In the genomic region with DNA sequence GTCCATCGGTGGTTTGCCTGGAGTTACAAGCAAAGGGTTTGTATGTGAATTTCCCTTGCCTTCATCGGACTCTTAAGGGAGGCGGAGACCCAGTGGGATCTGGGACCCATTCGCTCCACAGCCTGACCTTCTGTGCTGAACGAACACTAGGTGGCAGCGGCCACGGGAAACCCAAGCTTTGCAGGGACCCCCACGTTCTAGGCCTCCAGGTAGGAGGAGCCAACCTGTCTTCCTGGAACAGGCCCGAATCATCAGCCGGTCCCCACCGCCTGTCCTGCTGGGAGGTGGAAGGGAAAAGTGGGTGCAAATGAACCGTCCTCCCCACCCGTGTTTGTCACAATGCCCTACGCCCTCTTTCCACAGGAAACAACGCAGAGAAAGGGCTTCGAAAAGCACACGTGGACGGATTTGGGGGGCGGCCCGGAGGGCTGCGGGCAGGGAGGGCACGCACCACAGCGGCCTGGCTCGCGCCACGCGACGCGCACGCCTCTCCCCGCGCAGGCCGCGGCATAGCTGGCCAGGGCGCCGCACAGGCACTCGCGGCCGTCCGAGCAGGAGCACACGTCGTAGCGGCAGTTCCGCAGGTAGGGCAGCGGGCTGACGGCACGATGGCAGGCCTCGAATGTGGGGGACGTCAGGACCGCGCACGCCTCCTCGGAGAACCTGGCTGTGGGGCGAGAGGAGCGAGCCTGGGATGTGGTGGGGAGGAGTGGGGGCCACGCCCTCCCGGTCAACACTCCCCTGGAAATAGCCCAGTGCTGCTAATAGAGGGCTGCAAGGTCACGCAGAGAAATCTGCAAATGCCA, we compare ENCODE assay signal across 9 cellular contexts.
DNase-seq lines count a peak whose midpoint lies in the region; ATAC-seq and TF ChIP-seq lines count a peak whose summit lies in the region.
"Had no signal": no experiment of that assay in that cellular context is flagged by ENCODE, and none has a peak within 500 bp of the region (broad histone marks: within the 10 kb centered on the region; RNA-seq: fewer than 3 reads in every experiment).

No MANE protein-coding gene starts in this region.

- TF ChIP-seq POLR2A in right lobe of liver (IDR thresholded peaks at IDR 0.05), result no peak

- POLR2A ChIA-PET in activated naive CD8-positive, alpha-beta T cell treated with anti-CD3 and anti-CD28 coated beads, Interleukin-2, amount 10 ng/mL, durations not matched to agents 7 days and 5 days (lab: Charles Lee), result no interaction called here

- H3K27ac ChIP-seq in HUES64 (ENCODE audit: low read depth, low read length), result no peak overlapping the region
- H3K27ac ChIP-seq in right lobe of liver, result no peak overlapping the region

- H3K36me3 ChIP-seq in HUES64 (ENCODE audit: insufficient read depth, low read length) (no peaks in the 10 kb centered on the region), right lobe of liver (no peaks in the 10 kb centered on the region)

- no peaks in the 10 kb centered on the region for H3K4me1 Mint-ChIP-seq in activated naive CD8-positive, alpha-beta T cell treated with anti-CD3 and anti-CD28 coated beads, Interleukin-2, amount 10 ng/mL, durations not matched to agents 7 days and 5 days

- intact Hi-C loops in right lobe of liver (cut with DNase I), result no loop called here

- H3K4me1 ChIP-seq in HUES64 (ENCODE audit: insufficient read depth, low read length), result peaks cover 14% of the 10 kb centered on the region
- peaks cover 0 to 27% (median 13%) of the 10 kb centered on the region in 4 donors for H3K4me1 ChIP-seq in right lobe of liver

- DNase-seq in AG10803 (ENCODE audit: low read depth), result no peak
- DNase-seq in activated naive CD8-positive, alpha-beta T cell treated with anti-CD3 and anti-CD28 coated beads, Interleukin-2, amount 10 ng/mL, durations not matched to agents 7 days and 5 days, result no peak
- peak in 1 of 3 donors; percentile 53 for DNase-seq in right lobe of liver
- no peak for DNase-seq in kidney glomerular epithelial cell (lab: John Stamatoyannopoulos, UW)
- DNase-seq in NCI-H1436 (lab: John Stamatoyannopoulos, UW), result no peak

- H3K4me3 ChIP-seq in AG10803 (ENCODE audit: low read length) (no peak overlapping the region), HUES64 (ENCODE audit: low read length) (peak overlapping the region; percentile 41), right lobe of liver (no peak overlapping the region)

- no peaks in the 10 kb centered on the region for H3K36me3 Mint-ChIP-seq in activated naive CD8-positive, alpha-beta T cell treated with anti-CD3 and anti-CD28 coated beads, Interleukin-2, amount 10 ng/mL, durations not matched to agents 7 days and 5 days

- no peaks in the 10 kb centered on the region for H3K9me3 Mint-ChIP-seq in activated naive CD8-positive, alpha-beta T cell treated with anti-CD3 and anti-CD28 coated beads, Interleukin-2, amount 10 ng/mL, durations not matched to agents 7 days and 5 days
- H3K9me3 Mint-ChIP-seq: dendritic cell treated with granulocyte-macrophage colony-stimulating factor and Interleukin-4, amounts not matched to agents 40 ng/mL and 50 ng/mL, for 4 days had no signal

- peak; percentile 59 for ATAC-seq in activated naive CD8-positive, alpha-beta T cell treated with anti-CD3 and anti-CD28 coated beads, Interleukin-2, amount 10 ng/mL, durations not matched to agents 7 days and 5 days (ENCODE audit: low read depth)
- ATAC-seq in right lobe of liver (no peak), GM21423 (IDR thresholded peaks at IDR 0.05; ENCODE audit: unreplicated experiment) (no peak), GM18870 (IDR thresholded peaks at IDR 0.05; ENCODE audit: unreplicated experiment) (no peak)

- H3K27me3 Mint-ChIP-seq in activated naive CD8-positive, alpha-beta T cell treated with anti-CD3 and anti-CD28 coated beads, Interleukin-2, amount 10 ng/mL, durations not matched to agents 7 days and 5 days, result peaks cover 4% of the 10 kb centered on the region

- H3K9me3 ChIP-seq in HUES64 (ENCODE audit: insufficient read depth, low read depth, low read length) (no peaks in the 10 kb centered on the region), right lobe of liver (no peaks in the 10 kb centered on the region)

- H3K9ac ChIP-seq in HUES64 (ENCODE audit: low read depth, low read length), result no peak overlapping the region

- no peak overlapping the region for H3K27ac Mint-ChIP-seq in activated naive CD8-positive, alpha-beta T cell treated with anti-CD3 and anti-CD28 coated beads, Interleukin-2, amount 10 ng/mL, durations not matched to agents 7 days and 5 days
- H3K27ac Mint-ChIP-seq: dendritic cell treated with granulocyte-macrophage colony-stimulating factor and Interleukin-4, amounts not matched to agents 40 ng/mL and 50 ng/mL, for 4 days had no signal

- TF ChIP-seq CTCF in AG10803 (conservative IDR thresholded peaks at IDR 0.05; ENCODE audit: low read length) (peak; percentile 22; the same call in 1 of the 2 replicates), right lobe of liver (IDR thresholded peaks at IDR 0.05) (peak in 3 of 4 donors; percentile 20 to 36 (median 21))

- WGBS in HUES64, result 58% methylated on average over 58 of the region's 58 CpGs
- WGBS in right lobe of liver (ENCODE audit: insufficient coverage, low coverage, low lambda C conversion rate, missing lambda C conversion rate), result 72% methylated on average over 18 of the region's 58 CpGs

- H3K27me3 ChIP-seq in HUES64 (ENCODE audit: insufficient read depth, low read length) (peaks cover 14% of the 10 kb centered on the region), right lobe of liver (no peaks in the 10 kb centered on the region)

- peak overlapping the region; percentile 39 for H3K4me3 Mint-ChIP-seq in activated naive CD8-positive, alpha-beta T cell treated with anti-CD3 and anti-CD28 coated beads, Interleukin-2, amount 10 ng/mL, durations not matched to agents 7 days and 5 days
- H3K4me3 Mint-ChIP-seq: dendritic cell treated with granulocyte-macrophage colony-stimulating factor and Interleukin-4, amounts not matched to agents 40 ng/mL and 50 ng/mL, for 4 days had no signal
